ENCODE assay signal across 8 cellular contexts in genomic region chr14:68843471-68844209, GRCh38.
A peak's percentile ranks its signal among the peaks of the same experiment; 100 is the strongest.
DNase-seq lines count a peak whose midpoint lies in the region; ATAC-seq lines count a peak whose summit lies in the region.

No MANE protein-coding gene starts in this region.

- ATAC-seq in GM21423 (IDR thresholded peaks at IDR 0.05; ENCODE audit: unreplicated experiment) (peak; percentile 44), HG03521 (IDR thresholded peaks at IDR 0.05; ENCODE audit: unreplicated experiment) (no peak)
- ATAC-seq in activated CD4-positive, CD25-positive, alpha-beta regulatory T cell treated with anti-CD3 and anti-CD28 coated beads, Interleukin-2, amount 50 U/mL, for 24 hours, result peak; percentile 48 to 68

- DNase-seq in AG08396 (ENCODE audit: low spot score) (peak; percentile 74), NCI-H2196 (lab: John Stamatoyannopoulos, UW; ENCODE audit: unreplicated experiment) (peak; percentile 74), cerebellar cortex (ENCODE audit: low spot score) (peak; percentile 61), kidney glomerular epithelial cell (lab: John Stamatoyannopoulos, UW) (peak; percentile 55)
- DNase-seq in stimulated activated CD4-positive, alpha-beta T cell treated with anti-CD3 and anti-CD28 coated beads, Interleukin-1b, Interleukin-23, amount 100 ng/mL, for 1 hour (ENCODE audit: low read depth in 2 of 2), result peak; percentile 52 to 68
